ENCODE assay signal across 5 cellular contexts in the genomic region with DNA sequence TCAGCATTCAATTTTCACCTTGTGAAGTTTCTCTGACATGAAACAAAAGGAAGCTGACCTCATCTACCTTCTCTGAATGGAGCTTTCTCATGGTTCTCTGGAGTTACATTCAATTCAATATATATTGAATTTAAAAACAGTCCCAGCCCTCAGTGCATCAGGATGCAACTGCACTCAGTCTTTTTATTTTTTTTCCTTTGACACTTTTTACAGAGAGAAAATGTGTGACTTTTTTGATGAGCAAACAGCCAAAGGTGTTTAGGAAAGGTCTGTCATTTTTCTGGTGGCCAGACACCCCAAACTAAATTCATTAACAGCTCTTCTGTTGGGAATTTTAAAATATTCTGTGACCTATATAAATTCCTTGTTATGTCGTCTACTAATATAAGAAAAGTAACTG.
"Had no signal": no experiment of that assay in that cellular context is flagged by ENCODE, and none has a peak within 500 bp of the region (broad histone marks: within the 10 kb centered on the region; RNA-seq: fewer than 3 reads in every experiment).

No MANE protein-coding gene starts in this region.

- H3K4me1 Mint-ChIP-seq: IgD-negative memory B cell had no signal

- H3K4me3 Mint-ChIP-seq: IgD-negative memory B cell had no signal

- H3K36me3 Mint-ChIP-seq: IgD-negative memory B cell had no signal

- H3K4me3 ChIP-seq: K562 had no signal

- H3K27ac ChIP-seq: HL-60 had no signal

- ATAC-seq: HepG2, K562 had no signal

- DNase-seq: IMR-90 had no signal

- H3K27ac Mint-ChIP-seq: IgD-negative memory B cell had no signal

- H3K9me3 Mint-ChIP-seq: IgD-negative memory B cell had no signal
